1 cellular context compared by ENCODE assay signal in genomic region chr4:25914670-25915358, GRCh38.
TF ChIP-seq lines count a peak whose summit lies in the region.

No MANE protein-coding gene starts in this region.

TF ChIP-seq in GM12878, 131 proteins besides CTCF, POLR2A, EP300 and RAD21:
- TF ChIP-seq PRDM15 (CRISPR knock-in tag; IDR thresholded peaks at IDR 0.05) (no peak), MLLT1 (IDR thresholded peaks at IDR 0.05) (no peak), CHD1 (IDR thresholded peaks at IDR 0.05; ENCODE audit: low read depth, low read length) (0 out of 2 replicates have a peak, but pooled peaks have one; percentile 25), TARDBP (IDR thresholded peaks at IDR 0.05; ENCODE audit: borderline replicate concordance) (0 out of 2 replicates have a peak, but pooled peaks have one; percentile 1), NBN (IDR thresholded peaks at IDR 0.05) (no peak), ZNF207 (IDR thresholded peaks at IDR 0.05; ENCODE audit: borderline replicate concordance) (no peak), ZBTB11 (CRISPR knock-in tag; IDR thresholded peaks at IDR 0.05) (no peak), JUNB (IDR thresholded peaks at IDR 0.05) (no peak), BRCA1 (IDR thresholded peaks at IDR 0.05; ENCODE audit: low read depth, low read length) (no peak), RAD51 (IDR thresholded peaks at IDR 0.05) (no peak), ZNF274 (IDR thresholded peaks at IDR 0.05; ENCODE audit: insufficient read depth, insufficient read length) (no peak), NFYA (IDR thresholded peaks at IDR 0.05; ENCODE audit: borderline replicate concordance, low read depth, low read length) (no peak), TCF7 (IDR thresholded peaks at IDR 0.05; ENCODE audit: borderline replicate concordance) (no peak), NR2F1 (conservative IDR thresholded peaks at IDR 0.05) (no peak), ZNF217 (IDR thresholded peaks at IDR 0.05) (0 out of 2 replicates have a peak, but pooled peaks have one; percentile 16), WRNIP1 (IDR thresholded peaks at IDR 0.05; ENCODE audit: borderline replicate concordance, low read depth, low read length) (0 out of 2 replicates have a peak, but pooled peaks have one; percentile 19), MEF2A (IDR thresholded peaks at IDR 0.05; ENCODE audit: insufficient read depth, low read depth, low read length) (no peak), ATF2 (IDR thresholded peaks at IDR 0.05; ENCODE audit: low read length) (0 out of 2 replicates have a peak, but pooled peaks have one; percentile 56)
